In genomic region chr11:108569896-108570295, GRCh38 we compare ENCODE assay signal across 29 cellular contexts. TPM values are rescaled to one million over a fixed set of nuclear protein-coding genes. Genes with fewer than 3 reads are reported as not detected.
"Had no signal": no experiment of that assay in that cellular context is flagged by ENCODE, and none has a peak within 500 bp of the region (broad histone marks: within the 10 kb centered on the region; RNA-seq: fewer than 3 reads in every experiment).

No MANE protein-coding gene starts in this region.

- H3K4me1 Mint-ChIP-seq: stimulated activated effector memory CD8-positive, alpha-beta T cell treated with anti-CD3 and anti-CD28 coated beads, Interleukin-12 subunit alpha, Interleukin-12 subunit beta, amount 100 ng/mL, for 72 hours; stimulated activated naive B cell treated with anti-CD40 and anti-IgM and Interleukin-4, amounts not matched to agents 10 μg/mL and 1 μg/mL and 100 μg/mL, for 72 hours had no signal

- H3K36me3 ChIP-seq: neutrophil, ovary, right lobe of liver, sigmoid colon, thoracic aorta, thyroid gland, tibial nerve, upper lobe of left lung, vagina had no signal

- H3K4me3 Mint-ChIP-seq: naive thymus-derived CD4-positive, alpha-beta T cell; natural killer cell; nephron; stimulated activated effector memory CD8-positive, alpha-beta T cell treated with anti-CD3 and anti-CD28 coated beads, Interleukin-12 subunit alpha, Interleukin-12 subunit beta, amount 100 ng/mL, for 72 hours; stimulated activated naive B cell treated with anti-CD40 and anti-IgM and Interleukin-4, amounts not matched to agents 10 μg/mL and 1 μg/mL and 100 μg/mL, for 72 hours; stimulated activated naive CD8-positive, alpha-beta T cell treated with anti-CD3 and anti-CD28 coated beads, Interleukin-15, Interleukin-2, amounts not matched to agents 100 ng/mL and 50 ng/mL, for 24 hours had no signal

- ATAC-seq: naive thymus-derived CD4-positive, alpha-beta T cell; natural killer cell; psoas muscle; right cardiac atrium; right lobe of liver; stimulated activated effector memory CD8-positive, alpha-beta T cell treated with anti-CD3 and anti-CD28 coated beads, Interleukin-12 subunit alpha, Interleukin-12 subunit beta, amount 100 ng/mL, for 72 hours; stimulated activated naive B cell treated with anti-CD40 and anti-IgM and Interleukin-4, amounts not matched to agents 10 μg/mL and 1 μg/mL and 100 μg/mL, for 72 hours had no signal

- H3K4me3 ChIP-seq: ovary, psoas muscle, right lobe of liver, sigmoid colon, thoracic aorta, thyroid gland, tibial nerve, upper lobe of left lung, vagina had no signal

- H3K9me3 ChIP-seq: neutrophil, ovary, right lobe of liver, sigmoid colon, thoracic aorta, thyroid gland, tibial nerve, upper lobe of left lung, vagina had no signal

- H3K27ac ChIP-seq: neutrophil, ovary, parathyroid adenoma, psoas muscle, sigmoid colon, thoracic aorta, thyroid gland, tibial nerve, upper lobe of left lung, vagina had no signal

- H3K4me1 ChIP-seq: psoas muscle, sigmoid colon, tibial nerve had no signal

- H3K27me3 ChIP-seq: neutrophil, ovary, right lobe of liver, sigmoid colon, thyroid gland, tibial nerve, upper lobe of left lung, vagina had no signal

- H3K9me3 Mint-ChIP-seq: natural killer cell; nephron; stimulated activated effector memory CD8-positive, alpha-beta T cell treated with anti-CD3 and anti-CD28 coated beads, Interleukin-12 subunit alpha, Interleukin-12 subunit beta, amount 100 ng/mL, for 72 hours had no signal

- H3K27ac Mint-ChIP-seq: naive thymus-derived CD4-positive, alpha-beta T cell; natural killer cell; nephron; progenitor cell of endocrine pancreas; stimulated activated effector memory CD8-positive, alpha-beta T cell treated with anti-CD3 and anti-CD28 coated beads, Interleukin-12 subunit alpha, Interleukin-12 subunit beta, amount 100 ng/mL, for 72 hours; stimulated activated naive B cell treated with anti-CD40 and anti-IgM and Interleukin-4, amounts not matched to agents 10 μg/mL and 1 μg/mL and 100 μg/mL, for 72 hours; stimulated activated naive CD8-positive, alpha-beta T cell treated with anti-CD3 and anti-CD28 coated beads, Interleukin-15, Interleukin-2, amounts not matched to agents 100 ng/mL and 50 ng/mL, for 24 hours had no signal

- H3K27me3 Mint-ChIP-seq: naive thymus-derived CD4-positive, alpha-beta T cell; progenitor cell of endocrine pancreas; stimulated activated naive CD8-positive, alpha-beta T cell treated with anti-CD3 and anti-CD28 coated beads, Interleukin-15, Interleukin-2, amounts not matched to agents 100 ng/mL and 50 ng/mL, for 24 hours had no signal

- H3K36me3 Mint-ChIP-seq: natural killer cell; stimulated activated effector memory CD8-positive, alpha-beta T cell treated with anti-CD3 and anti-CD28 coated beads, Interleukin-12 subunit alpha, Interleukin-12 subunit beta, amount 100 ng/mL, for 72 hours; stimulated activated naive B cell treated with anti-CD40 and anti-IgM and Interleukin-4, amounts not matched to agents 10 μg/mL and 1 μg/mL and 100 μg/mL, for 72 hours had no signal

- DNase-seq: naive thymus-derived CD4-positive, alpha-beta T cell; natural killer cell; nucleus accumbens; ovary; posterior cingulate gyrus; psoas muscle; right cardiac atrium; right lobe of liver; sigmoid colon; small intestine; stimulated activated CD4-positive, alpha-beta T cell treated with anti-CD3 and anti-CD28 coated beads, Interleukin-15, amount 100 ng/mL, for 24 hours; stimulated activated CD4-positive, alpha-beta T cell treated with anti-CD3 and anti-CD28 coated beads, Interleukin-2, amount 100 ng/mL, for 24 hours; stimulated activated CD4-positive, alpha-beta T cell treated with anti-CD3 and anti-CD28 coated beads, Interleukin-2, amount 100 ng/mL, for 48 hours; stimulated activated CD4-positive, alpha-beta T cell treated with anti-CD3 and anti-CD28 coated beads, Interleukin-4, amount 100 ng/mL, for 24 hours; stimulated activated naive B cell treated with anti-CD40 and anti-IgM and Interleukin-4, amounts not matched to agents 10 μg/mL and 1 μg/mL and 100 μg/mL, for 72 hours; stimulated activated naive CD4-positive, alpha-beta T cell treated with Interleukin-2 at 50 U/mL for 16 hours; substantia nigra; thyroid gland; upper lobe of left lung had no signal

RNA-seq across cellular contexts. Expression of gene EXPH5, which starts 23.7 kb away (rescaled TPM):
- polyA plus RNA-seq: neural cell had no signal
